ENCODE assay signal across 1 cellular context in the genomic region with DNA sequence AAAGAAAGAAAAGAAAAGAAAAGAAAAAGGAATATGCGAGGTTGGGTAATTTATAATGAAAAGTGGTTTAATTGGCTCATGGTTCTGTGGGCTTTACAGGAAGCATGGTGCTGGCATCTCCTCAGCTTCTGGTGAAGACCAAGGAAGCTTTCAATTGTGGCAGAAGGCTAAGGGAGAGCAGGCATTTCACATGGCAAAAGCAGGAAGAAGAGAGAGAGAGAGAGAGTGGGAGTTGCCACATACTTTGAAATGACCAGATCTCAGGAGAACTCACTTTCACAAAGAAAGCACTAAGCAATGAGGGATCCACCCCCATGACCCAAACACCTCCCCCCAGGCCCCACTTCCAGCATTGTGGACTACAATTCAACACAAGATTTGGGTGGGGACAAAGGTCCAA.
TF ChIP-seq lines count a peak whose summit lies in the region.

No MANE protein-coding gene starts in this region.

TF ChIP-seq in WTC11, 78 proteins besides CTCF, POLR2A, EP300 and RAD21 (continued from another document):
- TF ChIP-seq MLX (CRISPR knock-in tag; IDR thresholded peaks at IDR 0.05) (no peak), TEAD4 (CRISPR knock-in tag; IDR thresholded peaks at IDR 0.05) (no peak), NFATC4 (CRISPR knock-in tag; IDR thresholded peaks at IDR 0.05) (no peak), MAX (CRISPR knock-in tag; IDR thresholded peaks at IDR 0.05) (no peak), AR (CRISPR knock-in tag; IDR thresholded peaks at IDR 0.05) (no peak), ZNF532 (CRISPR knock-in tag; IDR thresholded peaks at IDR 0.05; ENCODE audit: borderline replicate concordance) (no peak), CBFB (CRISPR knock-in tag; IDR thresholded peaks at IDR 0.05; ENCODE audit: low read depth) (no peak), HMGA2 (CRISPR knock-in tag; IDR thresholded peaks at IDR 0.05) (no peak)
- TF ChIP-seq, protein P1, sequence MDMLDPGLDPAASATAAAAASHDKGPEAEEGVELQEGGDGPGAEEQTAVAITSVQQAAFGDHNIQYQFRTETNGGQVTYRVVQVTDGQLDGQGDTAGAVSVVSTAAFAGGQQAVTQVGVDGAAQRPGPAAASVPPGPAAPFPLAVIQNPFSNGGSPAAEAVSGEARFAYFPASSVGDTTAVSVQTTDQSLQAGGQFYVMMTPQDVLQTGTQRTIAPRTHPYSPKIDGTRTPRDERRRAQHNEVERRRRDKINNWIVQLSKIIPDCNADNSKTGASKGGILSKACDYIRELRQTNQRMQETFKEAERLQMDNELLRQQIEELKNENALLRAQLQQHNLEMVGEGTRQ (CRISPR knock-in tag; IDR thresholded peaks at IDR 0.05) = no peak
